In the genomic region with DNA sequence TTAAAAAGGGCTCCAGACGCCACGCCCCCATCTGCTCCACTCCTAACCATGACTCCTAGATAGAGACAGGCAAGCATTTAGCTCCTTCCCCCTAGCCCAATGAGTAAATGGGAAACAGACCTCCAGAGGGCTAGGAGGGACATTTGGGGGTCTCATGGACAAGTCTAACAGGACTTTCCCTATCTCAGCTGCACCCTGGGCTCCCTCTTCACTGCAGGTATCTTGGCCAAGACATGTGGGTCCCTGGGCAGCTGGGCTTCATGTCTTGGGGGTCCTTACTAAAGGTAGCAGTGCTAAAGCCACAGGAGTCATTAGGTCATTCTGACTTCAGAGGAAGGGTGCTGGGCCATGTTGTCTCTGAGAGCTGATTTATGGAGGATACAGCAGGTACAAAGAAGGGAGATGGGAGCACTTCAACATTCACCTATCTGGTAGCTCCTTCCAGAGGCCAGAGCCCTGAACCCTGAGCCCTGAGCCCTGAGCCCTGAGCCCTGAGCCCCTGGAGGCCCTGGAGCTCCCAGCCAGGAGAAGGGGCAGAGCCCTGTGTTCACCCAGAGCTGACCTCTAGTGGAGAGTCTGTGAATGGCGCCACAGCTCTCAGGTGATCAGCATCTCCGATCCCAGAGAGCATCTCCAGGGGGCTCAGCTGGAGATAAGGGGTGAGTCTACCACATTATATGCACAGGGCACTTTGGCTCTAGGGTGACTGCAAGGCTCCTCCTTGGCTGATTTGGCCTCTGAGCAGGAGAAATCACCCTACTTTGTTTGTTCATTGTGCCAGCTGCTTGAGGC, we compare ENCODE assay signal across 8 cellular contexts. TPM values are rescaled to one million over a fixed set of nuclear protein-coding genes. Genes with fewer than 3 reads are reported as not detected.
DNase-seq lines count a peak whose midpoint lies in the region; ATAC-seq and TF ChIP-seq lines count a peak whose summit lies in the region.

No MANE protein-coding gene starts in this region.

- ATAC-seq in activated CD4-positive, alpha-beta T cell treated with anti-CD3 and anti-CD28 coated beads for 36 hours, result no peak
- ATAC-seq in stimulated activated naive CD8-positive, alpha-beta T cell treated with anti-CD3 and anti-CD28 coated beads, Interleukin-15, amount 100 ng/mL, for 72 hours, result peak; percentile 62

- H3K9me2 ChIP-seq in GM23248 (ENCODE audit: insufficient read depth), result no peaks in the 10 kb centered on the region

- in situ Hi-C loops in GM23248 (cut with MboI), result no loop called here

- no peaks in the 10 kb centered on the region for H3K9me3 ChIP-seq in GM23248 (ENCODE audit: low read depth)

- H2AFZ ChIP-seq in GM23248, result no peak overlapping the region

- no peak overlapping the region for H3K27ac ChIP-seq in GM23248

- 0 out of 2 replicates have a peak, but pooled peaks cover 4% of the 10 kb centered on the region for H3K27me3 ChIP-seq in GM23248 (replicated peaks; ENCODE audit: insufficient read depth)

- 41 to 47% methylated on average over 4 of the region's 4 CpGs for WGBS in GM23248 (ENCODE audit: low coverage in 1 of 2, low lambda C conversion rate in 2 of 2, missing lambda C conversion rate in 2 of 2), 2 experiments

- POLR2A ChIA-PET in activated CD4-positive, alpha-beta T cell treated with anti-CD3 and anti-CD28 coated beads for 36 hours (lab: Charles Lee), result no interaction called here

- H3K27me3 Mint-ChIP-seq in activated CD4-positive, alpha-beta T cell treated with anti-CD3 and anti-CD28 coated beads for 36 hours, result peaks cover 13% of the 10 kb centered on the region
- H3K27me3 Mint-ChIP-seq in activated T-helper 2 cell treated with anti-CD3 and anti-CD28 coated beads, Interferon-gamma antibody, Interleukin-2, Interleukin-4, amounts not matched to agents 10 μg/mL and 5 μg/mL and 100 μg/mL, durations not matched to agents 14 hours and 24 hours and 36 hours (ENCODE audit: low read depth), result no peaks in the 10 kb centered on the region
- H3K27me3 Mint-ChIP-seq in stimulated activated naive CD8-positive, alpha-beta T cell treated with anti-CD3 and anti-CD28 coated beads, Interleukin-15, amount 100 ng/mL, for 72 hours, result peaks cover 27% of the 10 kb centered on the region

- CTCF ChIA-PET in activated CD4-positive, alpha-beta T cell treated with anti-CD3 and anti-CD28 coated beads for 36 hours (lab: Charles Lee), result interaction anchor here (0.6 to 1.9 kb wide), 6 partner anchors 13 to 1592 kb away, joined by 3 to 13 read pairs (median 3); no protein-coding TSS in a partner anchor

- peak; percentile 65 for DNase-seq in activated CD4-positive, alpha-beta T cell treated with anti-CD3 and anti-CD28 coated beads for 36 hours
- DNase-seq in activated CD4-positive, alpha-beta T cell treated with anti-CD3 and anti-CD28 coated beads, Interleukin-2, amount 50 U/mL, for 4 hours, result no peak
- DNase-seq in GM23248, result peak; percentile 70
- DNase-seq in LNCaP clone FGC (ENCODE audit: low read depth), result no peak
- DNase-seq in activated T-helper 2 cell treated with anti-CD3 and anti-CD28 coated beads, Interferon-gamma antibody, Interleukin-2, Interleukin-4, amounts not matched to agents 10 μg/mL and 5 μg/mL and 100 μg/mL, durations not matched to agents 14 hours and 24 hours and 36 hours (ENCODE audit: low spot score), result peak; percentile 10
- peak; percentile 79 for DNase-seq in iPS-NIHi11 (ENCODE audit: low spot score)
- peak; percentile 30 to 33 for DNase-seq in stimulated activated naive CD8-positive, alpha-beta T cell treated with anti-CD3 and anti-CD28 coated beads, Interleukin-15, amount 100 ng/mL, for 72 hours
- no peak for DNase-seq in stimulated activated naive CD4-positive, alpha-beta T cell (lab: John Stamatoyannopoulos, UW)

- H3F3A ChIP-seq in GM23248 (ENCODE audit: insufficient read depth), result no peaks in the 10 kb centered on the region

- no peak overlapping the region for H3K9ac ChIP-seq in GM23248

- no peaks in the 10 kb centered on the region for H3K4me1 Mint-ChIP-seq in activated CD4-positive, alpha-beta T cell treated with anti-CD3 and anti-CD28 coated beads for 36 hours
- no peaks in the 10 kb centered on the region for H3K4me1 Mint-ChIP-seq in activated T-helper 2 cell treated with anti-CD3 and anti-CD28 coated beads, Interferon-gamma antibody, Interleukin-2, Interleukin-4, amounts not matched to agents 10 μg/mL and 5 μg/mL and 100 μg/mL, durations not matched to agents 14 hours and 24 hours and 36 hours (ENCODE audit: low read depth)
- H3K4me1 Mint-ChIP-seq in stimulated activated naive CD8-positive, alpha-beta T cell treated with anti-CD3 and anti-CD28 coated beads, Interleukin-15, amount 100 ng/mL, for 72 hours, result no peaks in the 10 kb centered on the region

- no peaks in the 10 kb centered on the region for H3K36me3 ChIP-seq in GM23248 (ENCODE audit: low read depth)

- no peak overlapping the region for H3K4me2 ChIP-seq in GM23248 (ENCODE audit: unreplicated experiment)

- no peaks in the 10 kb centered on the region for H3K79me2 ChIP-seq in GM23248 (ENCODE audit: insufficient read depth)

- H4K20me1 ChIP-seq in GM23248 (ENCODE audit: insufficient read depth), result no peaks in the 10 kb centered on the region

- H3K36me3 Mint-ChIP-seq in activated CD4-positive, alpha-beta T cell treated with anti-CD3 and anti-CD28 coated beads for 36 hours (ENCODE audit: low read depth), result no peaks in the 10 kb centered on the region
- no peaks in the 10 kb centered on the region for H3K36me3 Mint-ChIP-seq in activated T-helper 2 cell treated with anti-CD3 and anti-CD28 coated beads, Interferon-gamma antibody, Interleukin-2, Interleukin-4, amounts not matched to agents 10 μg/mL and 5 μg/mL and 100 μg/mL, durations not matched to agents 14 hours and 24 hours and 36 hours (ENCODE audit: low read depth)

- intact Hi-C loops in activated CD4-positive, alpha-beta T cell treated with anti-CD3 and anti-CD28 coated beads for 36 hours (cut with DNase I, micrococcal nuclease), result loop anchor here (1.0 to 10.0 kb wide), 2 partner anchors 150 to 155 kb away; no protein-coding TSS in a partner anchor
- intact Hi-C loops in activated T-helper 2 cell treated with anti-CD3 and anti-CD28 coated beads, Interferon-gamma antibody, Interleukin-2, Interleukin-4, amounts not matched to agents 10 μg/mL and 5 μg/mL and 100 μg/mL, durations not matched to agents 14 hours and 24 hours and 36 hours (cut with micrococcal nuclease), result loop anchor here (5.0 kb wide), 1 partner anchor 153 kb away; no protein-coding TSS in a partner anchor

- no peaks in the 10 kb centered on the region for H3K9me3 Mint-ChIP-seq in activated CD4-positive, alpha-beta T cell treated with anti-CD3 and anti-CD28 coated beads for 36 hours (ENCODE audit: low read depth)
- no peaks in the 10 kb centered on the region for H3K9me3 Mint-ChIP-seq in activated T-helper 2 cell treated with anti-CD3 and anti-CD28 coated beads, Interferon-gamma antibody, Interleukin-2, Interleukin-4, amounts not matched to agents 10 μg/mL and 5 μg/mL and 100 μg/mL, durations not matched to agents 14 hours and 24 hours and 36 hours
- H3K9me3 Mint-ChIP-seq in stimulated activated naive CD8-positive, alpha-beta T cell treated with anti-CD3 and anti-CD28 coated beads, Interleukin-15, amount 100 ng/mL, for 72 hours, result no peaks in the 10 kb centered on the region

- H3K27ac Mint-ChIP-seq in activated CD4-positive, alpha-beta T cell treated with anti-CD3 and anti-CD28 coated beads for 36 hours, result no peak overlapping the region
- H3K27ac Mint-ChIP-seq in activated T-helper 2 cell treated with anti-CD3 and anti-CD28 coated beads, Interferon-gamma antibody, Interleukin-2, Interleukin-4, amounts not matched to agents 10 μg/mL and 5 μg/mL and 100 μg/mL, durations not matched to agents 14 hours and 24 hours and 36 hours, result no peak overlapping the region
- no peak overlapping the region for H3K27ac Mint-ChIP-seq in stimulated activated naive CD8-positive, alpha-beta T cell treated with anti-CD3 and anti-CD28 coated beads, Interleukin-15, amount 100 ng/mL, for 72 hours

- H3K4me3 Mint-ChIP-seq in activated CD4-positive, alpha-beta T cell treated with anti-CD3 and anti-CD28 coated beads for 36 hours, result no peak overlapping the region
- H3K4me3 Mint-ChIP-seq in activated T-helper 2 cell treated with anti-CD3 and anti-CD28 coated beads, Interferon-gamma antibody, Interleukin-2, Interleukin-4, amounts not matched to agents 10 μg/mL and 5 μg/mL and 100 μg/mL, durations not matched to agents 14 hours and 24 hours and 36 hours (ENCODE audit: low read depth), result no peak overlapping the region
- no peak overlapping the region for H3K4me3 Mint-ChIP-seq in stimulated activated naive CD8-positive, alpha-beta T cell treated with anti-CD3 and anti-CD28 coated beads, Interleukin-15, amount 100 ng/mL, for 72 hours

- no peaks in the 10 kb centered on the region for H3K4me1 ChIP-seq in GM23248 (ENCODE audit: insufficient read depth)

- peak; percentile 78 for TF ChIP-seq CTCF in LNCaP clone FGC (IDR thresholded peaks at IDR 0.05; ENCODE audit: control insufficient read depth, extremely low read depth, insufficient read depth)

- H3K4me3 ChIP-seq in GM23248 (no peak overlapping the region), LNCaP clone FGC (ENCODE audit: low read depth, low read length) (no peak overlapping the region)

RNA-seq across cellular contexts. Expression of a gene that starts 40.1 kb away (rescaled TPM):
- under 1 TPM; 0.60 to 0.98 TPM for total RNA-seq in activated CD4-positive, alpha-beta T cell treated with anti-CD3 and anti-CD28 coated beads for 36 hours
- 0.43 and 1.6 TPM in 2 replicates for total RNA-seq in GM23248 (2014; rRNA removed; shearing (Covaris generic))
- polyA plus RNA-seq in GM23248 (2016; fragmentation: Nextera tagmentation; extraction: Ambion mirVana), result 0.81 and 1.1 TPM in 2 replicates
- total RNA-seq in activated T-helper 2 cell treated with anti-CD3 and anti-CD28 coated beads, Interferon-gamma antibody, Interleukin-2, Interleukin-4, amounts not matched to agents 10 μg/mL and 5 μg/mL and 100 μg/mL, durations not matched to agents 14 hours and 24 hours and 36 hours, result 0.71 and 1.5 TPM in 2 replicates

Comparison
In these comparisons a context has a peak if more than half of its experiments do, and no peak if none do; other contexts are left out.
1. DNase-seq: peak in activated CD4-positive, alpha-beta T cell treated with anti-CD3 and anti-CD28 coated beads for 36 hours (single experiment), GM23248 (single experiment), activated T-helper 2 cell treated with anti-CD3 and anti-CD28 coated beads, Interferon-gamma antibody, Interleukin-2, Interleukin-4, amounts not matched to agents 10 μg/mL and 5 μg/mL and 100 μg/mL, durations not matched to agents 14 hours and 24 hours and 36 hours (single experiment), iPS-NIHi11 (single experiment) and stimulated activated naive CD8-positive, alpha-beta T cell treated with anti-CD3 and anti-CD28 coated beads, Interleukin-15, amount 100 ng/mL, for 72 hours (2 of 2); none in activated CD4-positive, alpha-beta T cell treated with anti-CD3 and anti-CD28 coated beads, Interleukin-2, amount 50 U/mL, for 4 hours (0 of 2), LNCaP clone FGC (single experiment) and stimulated activated naive CD4-positive, alpha-beta T cell (0 of 6).